ENCODE assay signal across 32 cellular contexts in the genomic region with DNA sequence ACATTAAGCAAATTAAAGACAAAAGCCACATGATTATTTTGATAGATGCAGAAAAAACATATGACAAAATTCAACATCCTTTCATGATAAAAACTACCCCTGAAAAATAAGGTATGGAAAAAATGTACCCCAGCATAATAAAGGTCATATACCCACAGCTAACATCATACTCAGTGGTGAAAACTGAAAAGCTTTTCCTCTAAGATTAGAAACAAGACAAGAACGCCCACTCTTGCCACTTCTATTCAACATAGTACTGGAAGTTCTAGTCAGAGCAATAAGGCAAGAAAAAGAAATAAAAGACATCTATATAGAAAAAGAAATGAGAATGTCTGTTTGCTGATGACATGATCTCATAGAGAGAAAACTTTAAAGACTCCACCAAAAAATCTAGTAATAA.
"Had no signal": no experiment of that assay in that cellular context is flagged by ENCODE, and none has a peak within 500 bp of the region (broad histone marks: within the 10 kb centered on the region; RNA-seq: fewer than 3 reads in every experiment).

No MANE protein-coding gene starts in this region.

- H3K4me1 Mint-ChIP-seq: activated B cell treated with CpG ODN at 0.5 μM for 24 hours had no signal

- H3K27ac Mint-ChIP-seq: activated B cell treated with CpG ODN at 0.5 μM for 24 hours; activated CD4-positive, alpha-beta memory T cell treated with anti-CD3 and anti-CD28 coated beads for 36 hours; activated T-helper 1 cell treated with anti-CD3 and anti-CD28 coated beads, Interleukin-12 subunit alpha, Interleukin-12 subunit beta, Interleukin-2, Interleukin-4 antibody, amounts not matched to agents 30 ng/mL and 10 ng/mL and 1 ng/mL, durations not matched to agents 14 hours and 24 hours and 36 hours; T-cell had no signal

- H3K4me3 Mint-ChIP-seq: activated B cell treated with CpG ODN at 0.5 μM for 24 hours; activated CD4-positive, alpha-beta memory T cell treated with anti-CD3 and anti-CD28 coated beads for 36 hours; activated T-helper 1 cell treated with anti-CD3 and anti-CD28 coated beads, Interleukin-12 subunit alpha, Interleukin-12 subunit beta, Interleukin-2, Interleukin-4 antibody, amounts not matched to agents 30 ng/mL and 10 ng/mL and 1 ng/mL, durations not matched to agents 14 hours and 24 hours and 36 hours; T-cell had no signal

- ATAC-seq: PC-3, T-cell had no signal

- H3K27me3 Mint-ChIP-seq: activated B cell treated with CpG ODN at 0.5 μM for 24 hours; activated CD4-positive, alpha-beta memory T cell treated with anti-CD3 and anti-CD28 coated beads for 36 hours; T-cell had no signal

- DNase-seq: activated B cell treated with CpG ODN at 0.5 μM for 24 hours; activated CD4-positive, alpha-beta memory T cell treated with anti-CD3 and anti-CD28 coated beads for 36 hours; activated CD4-positive, alpha-beta T cell treated with anti-CD3 and anti-CD28 coated beads for 4 hours; activated CD4-positive, alpha-beta T cell treated with anti-CD3 and anti-CD28 coated beads, Interleukin-2, amount 50 U/mL, for 1 hour; activated CD4-positive, CD25-positive, alpha-beta regulatory T cell treated with anti-CD3 and anti-CD28 coated beads, Interleukin-2, amount 50 U/mL, for 72 hours; activated effector memory CD4-positive, alpha-beta T cell treated with Interleukin-2 at 50 U/mL for 16 hours; activated naive CD4-positive, alpha-beta T cell treated with anti-CD3 and anti-CD28 coated beads, Interleukin-2, amount 50 U/mL, for 16 hours; activated T-cell treated with anti-CD3 and anti-CD28 coated beads, Interleukin-2, amount 50 U/mL, for 1 hour; amniotic stem cell; aorta; brain microvascular endothelial cell; central memory CD4-positive, alpha-beta T cell; MM.1S; MV-4-11; NCI-H1092; NCI-H1436 treated with DMSO at 0.1 percent for 48 hours; NCI-H1694 treated with DMSO at 0.1 percent for 48 hours; NCI-H2029; NCI-H345; NCI-H510A; NCI-H526; NCI-H748 treated with DMSO at 0.1 percent for 48 hours; NK-92 treated with Interleukin-12 subunit alpha and Interleukin-12 subunit beta, amount 100 ng/mL, for 24 hours; PC-3; Peyer's patch; RPMI8226; SHP77 treated with DMSO at 0.1 percent for 48 hours; SK-N-SH; T-cell; T-helper 2 cell; T-helper 9 cell had no signal
